ENCODE assay signal across 29 cellular contexts in the genomic region with DNA sequence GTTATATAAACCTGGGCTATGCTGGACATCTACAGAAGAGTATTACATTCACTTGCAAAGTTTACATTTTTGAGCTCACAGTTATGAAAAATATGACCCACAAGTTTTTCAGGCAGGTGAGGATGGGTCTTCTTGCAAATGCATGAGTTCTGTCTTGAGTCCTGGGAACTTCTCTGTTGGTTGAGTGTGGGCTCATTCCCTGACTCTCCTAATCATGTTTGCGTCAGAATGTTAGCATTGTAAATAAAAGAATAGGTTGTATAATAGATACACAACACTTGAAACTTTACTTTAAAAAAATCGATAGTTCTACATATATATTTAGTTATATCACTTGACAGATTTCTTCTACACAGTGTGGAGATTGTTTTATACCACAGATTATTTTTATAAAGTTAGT.
"Had no signal": no experiment of that assay in that cellular context is flagged by ENCODE, and none has a peak within 500 bp of the region (broad histone marks: within the 10 kb centered on the region; RNA-seq: fewer than 3 reads in every experiment).

No MANE protein-coding gene starts in this region.

- H3K27ac ChIP-seq: colonic mucosa, coronary artery, epithelial cell of prostate, esophagus muscularis mucosa, esophagus squamous epithelium, foreskin keratinocyte, gastroesophageal sphincter, heart left ventricle, heart right ventricle had no signal

- H3K27me3 Mint-ChIP-seq: dendritic cell treated with granulocyte-macrophage colony-stimulating factor and Interleukin-4, amounts not matched to agents 40 ng/mL and 50 ng/mL, for 4 days; effector memory CD8-positive, alpha-beta T cell had no signal

- H3K9me3 Mint-ChIP-seq: dendritic cell treated with granulocyte-macrophage colony-stimulating factor and Interleukin-4, amounts not matched to agents 40 ng/mL and 50 ng/mL, for 4 days; effector memory CD8-positive, alpha-beta T cell; endodermal cell had no signal

- H3K27ac Mint-ChIP-seq: dendritic cell treated with granulocyte-macrophage colony-stimulating factor and Interleukin-4, amounts not matched to agents 40 ng/mL and 50 ng/mL, for 4 days; effector memory CD8-positive, alpha-beta T cell; endodermal cell had no signal

- FAIRE-seq: colon, endometrium, endothelial cell of umbilical vein, frontal cortex had no signal

- H3K4me1 Mint-ChIP-seq: endodermal cell had no signal

- H3K4me1 ChIP-seq: colonic mucosa, esophagus squamous epithelium had no signal

- H3K9me3 ChIP-seq: colonic mucosa, esophagus muscularis mucosa, esophagus squamous epithelium, gastrocnemius medialis, gastroesophageal sphincter, heart left ventricle, heart right ventricle had no signal

- H3K4me3 ChIP-seq: colonic mucosa, coronary artery, esophagus muscularis mucosa, esophagus squamous epithelium, gastrocnemius medialis, gastroesophageal sphincter, heart left ventricle, heart right ventricle had no signal

- DNase-seq: colonic mucosa; cortex of kidney; dermis blood vessel endothelial cell; dorsolateral prefrontal cortex; effector CD4-positive, alpha-beta T cell; effector CD8-positive, alpha-beta T cell; effector memory CD4-positive, alpha-beta T cell; effector memory CD8-positive, alpha-beta T cell; endodermal cell; erythroblast; esophagus squamous epithelium; foreskin fibroblast; foreskin keratinocyte; foreskin melanocyte; gastrocnemius medialis; glutamatergic neuron; head of caudate nucleus; heart left ventricle; heart right ventricle had no signal

- ATAC-seq: effector memory CD8-positive, alpha-beta T cell; esophagus mucosa; foreskin keratinocyte; gastroesophageal sphincter; heart left ventricle had no signal

- H3K27me3 ChIP-seq: colonic mucosa, dorsolateral prefrontal cortex, esophagus muscularis mucosa, esophagus squamous epithelium, foreskin keratinocyte, gastrocnemius medialis, gastroesophageal sphincter, heart left ventricle, heart right ventricle had no signal

- H3K36me3 ChIP-seq: colonic mucosa had no signal

- H3K4me3 Mint-ChIP-seq: dendritic cell treated with granulocyte-macrophage colony-stimulating factor and Interleukin-4, amounts not matched to agents 40 ng/mL and 50 ng/mL, for 4 days; effector memory CD8-positive, alpha-beta T cell; endodermal cell had no signal
